24 cellular contexts compared by ENCODE assay signal in genomic region chr17:5861849-5862248, GRCh38.
"Had no signal": no experiment of that assay in that cellular context is flagged by ENCODE, and none has a peak within 500 bp of the region (broad histone marks: within the 10 kb centered on the region; RNA-seq: fewer than 3 reads in every experiment).

No MANE protein-coding gene starts in this region.

- H3K27me3 ChIP-seq: brain microvascular endothelial cell, cardiac muscle cell, Peyer's patch, SJCRH30 had no signal

- H3K27ac ChIP-seq: brain microvascular endothelial cell, cardiac muscle cell, Peyer's patch, RWPE1, SJCRH30 had no signal

- H3K27me3 Mint-ChIP-seq: activated CD4-positive, alpha-beta T cell treated with anti-CD3 and anti-CD28 coated beads, Interleukin-2, amount 10 ng/mL, durations not matched to agents 24 days and 14 days; activated naive CD4-positive, alpha-beta T cell treated with anti-CD3 and anti-CD28 coated beads, Interleukin-2, amount 10 ng/mL, durations not matched to agents 7 days and 5 days had no signal

- H3K9me3 ChIP-seq: Peyer's patch, SJCRH30 had no signal

- DNase-seq: activated CD4-positive, alpha-beta T cell treated with anti-CD3 and anti-CD28 coated beads, Interleukin-2, amount 10 ng/mL, durations not matched to agents 24 days and 14 days; activated CD4-positive, alpha-beta T cell treated with anti-CD3 and anti-CD28 coated beads, Interleukin-2, amount 50 U/mL, for 48 hours; activated CD4-positive, CD25-positive, alpha-beta regulatory T cell treated with anti-CD3 and anti-CD28 coated beads, Interleukin-2, amount 50 U/mL, for 72 hours; activated gamma-delta T cell treated with Interleukin-2 at 50 U/mL for 16 hours; activated naive CD4-positive, alpha-beta T cell treated with anti-CD3 and anti-CD28 coated beads, Interleukin-2, amount 10 ng/mL, durations not matched to agents 7 days and 5 days; activated naive CD8-positive, alpha-beta T cell treated with anti-CD3 and anti-CD28 coated beads for 36 hours; activated T-cell treated with anti-CD3 and anti-CD28 coated beads for 4 hours; activated T-cell treated with anti-CD3 and anti-CD28 coated beads, Interleukin-2, amount 50 U/mL, for 72 hours; brain microvascular endothelial cell; NCI-H1092 treated with DMSO at 0.1 percent for 48 hours; NCI-H1417 treated with DMSO at 0.1 percent for 48 hours; NCI-H1694; NCI-H2029 treated with DMSO at 0.1 percent for 48 hours; NCI-H510A treated with DMSO at 0.1 percent for 48 hours; NCI-H69; NK-92 treated with Interleukin-12 subunit alpha and Interleukin-12 subunit beta, amount 100 ng/mL, for 24 hours; OCI-M1; Right ventricle myocardium superior; SJCRH30 had no signal

- H3K9me3 Mint-ChIP-seq: activated CD4-positive, alpha-beta T cell treated with anti-CD3 and anti-CD28 coated beads, Interleukin-2, amount 10 ng/mL, durations not matched to agents 24 days and 14 days; activated naive CD4-positive, alpha-beta T cell treated with anti-CD3 and anti-CD28 coated beads, Interleukin-2, amount 10 ng/mL, durations not matched to agents 7 days and 5 days; activated naive CD8-positive, alpha-beta T cell treated with anti-CD3 and anti-CD28 coated beads for 36 hours; activated T-cell treated with anti-CD3 and anti-CD28 coated beads, Interleukin-2, amount 50 U/mL, for 72 hours; activated T-helper 2 cell treated with anti-CD3 and anti-CD28 coated beads, Interferon-gamma antibody, Interleukin-2, Interleukin-4, amounts not matched to agents 10 μg/mL and 5 μg/mL and 100 μg/mL, durations not matched to agents 14 hours and 24 hours and 36 hours; T-helper 1 cell treated with Interleukin-12 subunit alpha and Interleukin-12 subunit beta and Interleukin-4 antibody, amounts not matched to agents 30 μg/mL and 1 μg/mL, for 36 hours had no signal

- H3K4me1 ChIP-seq: Peyer's patch, SJCRH30 had no signal

- H3K36me3 Mint-ChIP-seq: activated naive CD4-positive, alpha-beta T cell treated with anti-CD3 and anti-CD28 coated beads, Interleukin-2, amount 10 ng/mL, durations not matched to agents 7 days and 5 days; activated naive CD8-positive, alpha-beta T cell treated with anti-CD3 and anti-CD28 coated beads for 36 hours had no signal

- H3K4me3 ChIP-seq: cardiac muscle cell, Peyer's patch, SJCRH30 had no signal

- H3K27ac Mint-ChIP-seq: activated CD4-positive, alpha-beta T cell treated with anti-CD3 and anti-CD28 coated beads, Interleukin-2, amount 10 ng/mL, durations not matched to agents 24 days and 14 days; activated naive CD4-positive, alpha-beta T cell treated with anti-CD3 and anti-CD28 coated beads, Interleukin-2, amount 10 ng/mL, durations not matched to agents 7 days and 5 days; activated naive CD8-positive, alpha-beta T cell treated with anti-CD3 and anti-CD28 coated beads for 36 hours; activated T-cell treated with anti-CD3 and anti-CD28 coated beads, Interleukin-2, amount 50 U/mL, for 72 hours; activated T-helper 2 cell treated with anti-CD3 and anti-CD28 coated beads, Interferon-gamma antibody, Interleukin-2, Interleukin-4, amounts not matched to agents 10 μg/mL and 5 μg/mL and 100 μg/mL, durations not matched to agents 14 hours and 24 hours and 36 hours; T-helper 1 cell treated with Interleukin-12 subunit alpha and Interleukin-12 subunit beta and Interleukin-4 antibody, amounts not matched to agents 30 μg/mL and 1 μg/mL, for 36 hours had no signal

- H3K4me3 Mint-ChIP-seq: activated CD4-positive, alpha-beta T cell treated with anti-CD3 and anti-CD28 coated beads, Interleukin-2, amount 10 ng/mL, durations not matched to agents 24 days and 14 days; activated naive CD4-positive, alpha-beta T cell treated with anti-CD3 and anti-CD28 coated beads, Interleukin-2, amount 10 ng/mL, durations not matched to agents 7 days and 5 days; activated naive CD8-positive, alpha-beta T cell treated with anti-CD3 and anti-CD28 coated beads for 36 hours; activated T-cell treated with anti-CD3 and anti-CD28 coated beads, Interleukin-2, amount 50 U/mL, for 72 hours; T-helper 1 cell treated with Interleukin-12 subunit alpha and Interleukin-12 subunit beta and Interleukin-4 antibody, amounts not matched to agents 30 μg/mL and 1 μg/mL, for 36 hours had no signal

- H3K4me1 Mint-ChIP-seq: activated CD4-positive, alpha-beta T cell treated with anti-CD3 and anti-CD28 coated beads, Interleukin-2, amount 10 ng/mL, durations not matched to agents 24 days and 14 days; activated naive CD4-positive, alpha-beta T cell treated with anti-CD3 and anti-CD28 coated beads, Interleukin-2, amount 10 ng/mL, durations not matched to agents 7 days and 5 days had no signal

- H3K36me3 ChIP-seq: brain microvascular endothelial cell, cardiac muscle cell, Peyer's patch, SJCRH30 had no signal

- ATAC-seq: activated T-cell treated with anti-CD3 and anti-CD28 coated beads, Interleukin-2, amount 50 U/mL, for 72 hours had no signal
